In the genomic region with DNA sequence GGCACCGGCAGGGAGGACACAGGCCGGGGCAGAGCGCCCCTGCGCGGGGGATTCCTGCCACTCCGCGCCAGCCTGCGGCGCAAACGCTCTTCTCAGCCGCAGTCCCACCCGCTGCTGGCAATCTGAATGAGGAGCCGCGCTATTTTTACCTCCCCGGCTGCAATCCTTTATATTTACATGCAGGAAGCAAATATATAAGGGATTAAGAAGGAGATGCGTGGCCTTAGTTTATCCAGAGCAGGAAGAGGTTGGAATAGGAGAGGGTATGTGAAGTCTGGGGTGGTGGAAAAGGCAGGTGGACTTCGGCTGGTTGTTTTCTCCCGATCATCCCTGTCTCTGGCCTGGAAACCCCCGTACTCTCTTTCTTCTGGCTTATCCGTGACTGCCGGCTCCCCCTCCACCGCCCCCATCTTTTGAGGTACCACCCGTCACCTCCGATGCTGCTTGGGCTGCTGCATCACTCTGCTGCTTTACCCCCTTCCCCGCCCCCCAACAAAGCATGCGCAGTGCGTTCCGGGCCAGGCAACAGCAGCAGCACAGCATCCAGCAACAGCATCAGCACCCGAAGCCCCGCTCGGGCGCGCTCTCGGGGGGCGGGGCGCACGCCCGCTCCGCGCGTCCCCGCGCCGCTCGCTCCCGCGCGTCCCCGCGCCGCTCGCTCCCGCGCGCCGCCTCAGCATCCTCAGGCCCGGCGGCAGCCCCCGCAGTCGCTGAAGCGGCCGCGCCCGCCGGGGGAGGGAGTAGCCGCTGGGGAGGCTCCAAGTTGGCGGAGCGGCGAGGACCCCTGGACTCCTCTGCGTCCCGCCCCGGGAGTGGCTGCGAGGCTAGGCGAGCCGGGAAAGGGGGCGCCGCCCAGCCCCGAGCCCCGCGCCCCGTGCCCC, we compare ENCODE assay signal across 8 cellular contexts. TPM values are rescaled to one million over a fixed set of nuclear protein-coding genes. Genes with fewer than 3 reads are reported as not detected.
DNase-seq lines count a peak whose midpoint lies in the region; ATAC-seq and TF ChIP-seq lines count a peak whose summit lies in the region.

A gene with protein sequence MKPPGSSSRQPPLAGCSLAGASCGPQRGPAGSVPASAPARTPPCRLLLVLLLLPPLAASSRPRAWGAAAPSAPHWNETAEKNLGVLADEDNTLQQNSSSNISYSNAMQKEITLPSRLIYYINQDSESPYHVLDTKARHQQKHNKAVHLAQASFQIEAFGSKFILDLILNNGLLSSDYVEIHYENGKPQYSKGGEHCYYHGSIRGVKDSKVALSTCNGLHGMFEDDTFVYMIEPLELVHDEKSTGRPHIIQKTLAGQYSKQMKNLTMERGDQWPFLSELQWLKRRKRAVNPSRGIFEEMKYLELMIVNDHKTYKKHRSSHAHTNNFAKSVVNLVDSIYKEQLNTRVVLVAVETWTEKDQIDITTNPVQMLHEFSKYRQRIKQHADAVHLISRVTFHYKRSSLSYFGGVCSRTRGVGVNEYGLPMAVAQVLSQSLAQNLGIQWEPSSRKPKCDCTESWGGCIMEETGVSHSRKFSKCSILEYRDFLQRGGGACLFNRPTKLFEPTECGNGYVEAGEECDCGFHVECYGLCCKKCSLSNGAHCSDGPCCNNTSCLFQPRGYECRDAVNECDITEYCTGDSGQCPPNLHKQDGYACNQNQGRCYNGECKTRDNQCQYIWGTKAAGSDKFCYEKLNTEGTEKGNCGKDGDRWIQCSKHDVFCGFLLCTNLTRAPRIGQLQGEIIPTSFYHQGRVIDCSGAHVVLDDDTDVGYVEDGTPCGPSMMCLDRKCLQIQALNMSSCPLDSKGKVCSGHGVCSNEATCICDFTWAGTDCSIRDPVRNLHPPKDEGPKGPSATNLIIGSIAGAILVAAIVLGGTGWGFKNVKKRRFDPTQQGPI (plus strand): TSS at position 679 of the 881 bp plus-strand sequence. CDS start 335 bp downstream, outside the sequence.

- peaks cover 2% of the 10 kb centered on the region for H3K36me3 Mint-ChIP-seq in activated CD4-positive, alpha-beta T cell treated with anti-CD3 and anti-CD28 coated beads, Interleukin-2, amount 10 ng/mL, durations not matched to agents 24 days and 14 days (ENCODE audit: low read depth)

- peak; percentile 40 for ATAC-seq in GM21786 (IDR thresholded peaks at IDR 0.05; ENCODE audit: unreplicated experiment)
- no peak for ATAC-seq in GM21447 (IDR thresholded peaks at IDR 0.05; ENCODE audit: unreplicated experiment)

- H3K27me3 ChIP-seq in duodenal mucosa (ENCODE audit: control insufficient read depth in 1 of 2, insufficient read depth in 2 of 2, low read length in 2 of 2) = peaks cover 41 to 64% of the 10 kb centered on the region in 2 donors

- H3K4me3 ChIP-seq in duodenal mucosa (ENCODE audit: low read depth in 1 of 2, low read length in 2 of 2) (peak within 1 kb of the TSS; percentile 43 to 48), lower leg skin (ENCODE audit: low read depth, poor library complexity, severe bottlenecking) (peak within 1 kb of the TSS; percentile 27)

- WGBS in lower leg skin, 2 donors = 0 to 2% methylated on average over 32 to 71 of the region's 81 CpGs

- H3K27ac Mint-ChIP-seq in activated CD4-positive, alpha-beta T cell treated with anti-CD3 and anti-CD28 coated beads, Interleukin-2, amount 10 ng/mL, durations not matched to agents 24 days and 14 days = peak within 1 kb of the TSS; percentile 80

- H3K4me3 Mint-ChIP-seq in activated CD4-positive, alpha-beta T cell treated with anti-CD3 and anti-CD28 coated beads, Interleukin-2, amount 10 ng/mL, durations not matched to agents 24 days and 14 days = peak within 1 kb of the TSS; percentile 82

- TF ChIP-seq POLR2A in lower leg skin (IDR thresholded peaks at IDR 0.05) = no peak

- H3K9ac ChIP-seq in duodenal mucosa (ENCODE audit: low read depth in 1 of 2, low read length in 2 of 2) = no peak within 1 kb of the TSS

- no peaks in the 10 kb centered on the region for H3K9me3 Mint-ChIP-seq in activated CD4-positive, alpha-beta T cell treated with anti-CD3 and anti-CD28 coated beads, Interleukin-2, amount 10 ng/mL, durations not matched to agents 24 days and 14 days

- TF ChIP-seq CTCF in lower leg skin (IDR thresholded peaks at IDR 0.05) = no peak

- H3K9me3 ChIP-seq in duodenal mucosa (ENCODE audit: control insufficient read depth in 1 of 2, low read length in 2 of 2) = no peaks in the 10 kb centered on the region

- DNase-seq in DMS79 treated with DMSO at 0.1 percent for 48 hours (lab: John Stamatoyannopoulos, UW) (peak; percentile 46), NCI-H1694 (lab: John Stamatoyannopoulos, UW) (peak; percentile 67), lower leg skin (ENCODE audit: low spot score in 2 of 2) (no peak)
- peak; percentile 78 for DNase-seq in activated CD4-positive, alpha-beta T cell treated with anti-CD3 and anti-CD28 coated beads, Interleukin-2, amount 10 ng/mL, durations not matched to agents 24 days and 14 days
- DNase-seq in stimulated activated CD4-positive, alpha-beta T cell treated with anti-CD3 and anti-CD28 coated beads, Interleukin-2, amount 100 ng/mL, for 48 hours = peak; percentile 33 to 45

- H3K4me1 ChIP-seq in duodenal mucosa (ENCODE audit: control insufficient read depth in 1 of 2, insufficient read depth in 2 of 2, low read length in 2 of 2) = peaks cover 4% of the 10 kb centered on the region in 2 donors

- no peaks in the 10 kb centered on the region for H3K36me3 ChIP-seq in duodenal mucosa (ENCODE audit: control insufficient read depth in 1 of 2, insufficient read depth in 2 of 2, low read length in 2 of 2)

- H3K27me3 Mint-ChIP-seq in activated CD4-positive, alpha-beta T cell treated with anti-CD3 and anti-CD28 coated beads, Interleukin-2, amount 10 ng/mL, durations not matched to agents 24 days and 14 days = peaks cover 78% of the 10 kb centered on the region

- H3K4me1 Mint-ChIP-seq in activated CD4-positive, alpha-beta T cell treated with anti-CD3 and anti-CD28 coated beads, Interleukin-2, amount 10 ng/mL, durations not matched to agents 24 days and 14 days = peaks cover 9% of the 10 kb centered on the region

- H3K27ac ChIP-seq in duodenal mucosa (ENCODE audit: low read depth, low read length) = no peak within 1 kb of the TSS

- intact Hi-C loops in activated CD4-positive, alpha-beta T cell treated with anti-CD3 and anti-CD28 coated beads, Interleukin-2, amount 10 ng/mL, durations not matched to agents 24 days and 14 days (cut with micrococcal nuclease) = loop anchor here (5.0 kb wide), 2 partner anchors 166 to 281 kb away; no protein-coding TSS in a partner anchor
- intact Hi-C loops in lower leg skin (cut with DNase I; ENCODE audit: low total_unique reads) = no loop called here

RNA-seq across cellular contexts. Expression of the gene that starts here (rescaled TPM):
- total RNA-seq in activated CD4-positive, alpha-beta T cell treated with anti-CD3 and anti-CD28 coated beads, Interleukin-2, amount 10 ng/mL, durations not matched to agents 24 days and 14 days = 0.05 and 0.38 TPM in 2 replicates
- total RNA-seq in lower leg skin = under 1 TPM in 2 of 4 donors, not detected in 2; 0.12 to 0.39 TPM

Comparison
In these comparisons a context has a peak if more than half of its experiments do, and no peak if none do; other contexts are left out.
1. Peak in DNase-seq in activated CD4-positive, alpha-beta T cell treated with anti-CD3 and anti-CD28 coated beads, Interleukin-2, amount 10 ng/mL, durations not matched to agents 24 days and 14 days; RNA of the gene not detected or under 1 TPM.
2. DNase-seq: peak in DMS79 treated with DMSO at 0.1 percent for 48 hours (single experiment), NCI-H1694 (single experiment) and stimulated activated CD4-positive, alpha-beta T cell treated with anti-CD3 and anti-CD28 coated beads, Interleukin-2, amount 100 ng/mL, for 48 hours (2 of 2); none in lower leg skin (0 of 2).